In the genomic region with DNA sequence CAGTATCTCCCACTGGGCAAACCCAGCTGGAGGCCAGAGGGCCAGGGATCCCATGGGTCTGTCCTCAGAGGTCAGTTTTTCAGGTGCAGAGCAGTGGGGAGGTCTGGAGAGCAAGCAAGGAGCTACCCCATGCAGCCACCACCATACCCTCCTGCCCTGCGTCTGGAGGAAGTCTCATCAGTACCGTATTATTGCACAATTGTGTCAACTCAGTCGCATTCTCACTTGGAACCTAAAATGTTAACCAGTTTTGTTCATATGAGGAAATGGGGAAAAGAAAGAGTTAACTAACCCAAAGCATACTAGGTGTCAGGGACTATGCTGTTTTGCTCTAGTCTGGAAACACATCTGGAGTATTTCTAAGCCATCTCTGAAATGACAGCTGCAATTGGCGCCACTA, we compare ENCODE assay signal across 1 cellular context.
TF ChIP-seq lines count a peak whose summit lies in the region.

No MANE protein-coding gene starts in this region.

TF ChIP-seq in HepG2, 621 proteins besides CTCF, POLR2A, EP300 and RAD21:
- TF ChIP-seq, protein P1, sequence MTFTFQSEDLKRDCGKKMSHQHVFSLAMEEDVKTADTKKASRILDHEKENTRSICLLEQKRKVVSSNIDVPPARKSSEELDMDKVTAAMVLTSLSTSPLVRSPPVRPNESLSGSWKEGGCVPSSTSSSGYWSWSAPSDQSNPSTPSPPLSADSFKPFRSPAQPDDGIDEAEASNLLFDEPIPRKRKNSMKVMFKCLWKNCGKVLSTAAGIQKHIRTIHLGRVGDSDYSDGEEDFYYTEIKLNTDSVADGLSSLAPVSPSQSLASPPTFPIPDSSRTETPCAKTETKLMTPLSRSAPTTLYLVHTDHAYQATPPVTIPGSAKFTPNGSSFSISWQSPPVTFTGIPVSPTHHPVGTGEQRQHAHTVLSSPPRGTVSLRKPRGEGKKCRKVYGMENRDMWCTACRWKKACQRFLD (CRISPR knock-in tag; IDR thresholded peaks at IDR 0.05; ENCODE audit: borderline replicate concordance): no peak
- no peak for TF ChIP-seq SAP130 (CRISPR knock-in tag; IDR thresholded peaks at IDR 0.05; ENCODE audit: low read depth)
- TF ChIP-seq ZNF292 (CRISPR knock-in tag; IDR thresholded peaks at IDR 0.05; ENCODE audit: borderline replicate concordance, low read depth): no peak
- TF ChIP-seq CEBPB (IDR thresholded peaks at IDR 0.05; ENCODE audit: borderline replicate concordance, low read depth, low read length): peak; percentile 64; the same call in 1 of the 2 replicates
